Comparison of ENCODE assay signal across 16 cellular contexts in genomic region chr2:197946562-197946961, GRCh38.
DNase-seq lines count a peak whose midpoint lies in the region; ATAC-seq and TF ChIP-seq lines count a peak whose summit lies in the region.
"Had no signal": no experiment of that assay in that cellular context is flagged by ENCODE, and none has a peak within 500 bp of the region (broad histone marks: within the 10 kb centered on the region; RNA-seq: fewer than 3 reads in every experiment).

No MANE protein-coding gene starts in this region.

- peaks cover 29 to 89% (median 75%) of the 10 kb centered on the region in 4 donors for H3K4me1 Mint-ChIP-seq in CD4-positive, CD25-positive, alpha-beta regulatory T cell
- H3K4me1 Mint-ChIP-seq in activated CD4-positive, alpha-beta T cell treated with anti-CD3 and anti-CD28 coated beads, Interleukin-2, amount 10 ng/mL, durations not matched to agents 24 days and 14 days, result peaks cover 17% of the 10 kb centered on the region
- H3K4me1 Mint-ChIP-seq in activated CD8-positive, alpha-beta T cell treated with anti-CD3 and anti-CD28 coated beads, Interleukin-2, amount 10 ng/mL, durations not matched to agents 7 days and 5 days (ENCODE audit: low read depth), result no peaks in the 10 kb centered on the region
- H3K4me1 Mint-ChIP-seq: natural killer cell had no signal

- no peaks in the 10 kb centered on the region for H3K27me3 ChIP-seq in CD4-positive, CD25-positive, alpha-beta regulatory T cell (ENCODE audit: control insufficient read depth, insufficient read depth, low read length)
- H3K27me3 ChIP-seq: body of pancreas had no signal

- POLR2A ChIA-PET in activated CD8-positive, alpha-beta T cell treated with anti-CD3 and anti-CD28 coated beads, Interleukin-2, amount 10 ng/mL, durations not matched to agents 7 days and 5 days (lab: Charles Lee), result no interaction called here

- no peaks in the 10 kb centered on the region for H3K9me3 ChIP-seq in CD4-positive, CD25-positive, alpha-beta regulatory T cell (ENCODE audit: control insufficient read depth in 2 of 2, low read length in 2 of 2)
- H3K9me3 ChIP-seq: body of pancreas had no signal

- in situ Hi-C loops in astrocyte of the cerebellum (cut with HindIII; ENCODE audit: low sequenced_read_pairs), result no loop called here

- peak overlapping the region in 1 of 4 donors; percentile 65 for H3K4me3 Mint-ChIP-seq in CD4-positive, CD25-positive, alpha-beta regulatory T cell
- no peak overlapping the region for H3K4me3 Mint-ChIP-seq in activated CD4-positive, alpha-beta T cell treated with anti-CD3 and anti-CD28 coated beads, Interleukin-2, amount 10 ng/mL, durations not matched to agents 24 days and 14 days
- H3K4me3 Mint-ChIP-seq in activated CD8-positive, alpha-beta T cell treated with anti-CD3 and anti-CD28 coated beads, Interleukin-2, amount 10 ng/mL, durations not matched to agents 7 days and 5 days, result no peak overlapping the region
- H3K4me3 Mint-ChIP-seq: natural killer cell had no signal

- H3K9me3 Mint-ChIP-seq in CD4-positive, CD25-positive, alpha-beta regulatory T cell, result peaks cover 0 to 1% (median 0%) of the 10 kb centered on the region in 7 donors
- H3K9me3 Mint-ChIP-seq in activated CD4-positive, alpha-beta T cell treated with anti-CD3 and anti-CD28 coated beads, Interleukin-2, amount 10 ng/mL, durations not matched to agents 24 days and 14 days, result peaks cover 7% of the 10 kb centered on the region
- no peaks in the 10 kb centered on the region for H3K9me3 Mint-ChIP-seq in activated CD8-positive, alpha-beta T cell treated with anti-CD3 and anti-CD28 coated beads, Interleukin-2, amount 10 ng/mL, durations not matched to agents 7 days and 5 days (ENCODE audit: insufficient read depth)

- intact Hi-C loops in activated CD4-positive, alpha-beta T cell treated with anti-CD3 and anti-CD28 coated beads, Interleukin-2, amount 10 ng/mL, durations not matched to agents 24 days and 14 days (cut with micrococcal nuclease), result no loop called here

- peak overlapping the region in 2 of 3 donors; percentile 15 to 57 for H3K27ac Mint-ChIP-seq in CD4-positive, CD25-positive, alpha-beta regulatory T cell
- H3K27ac Mint-ChIP-seq in activated CD4-positive, alpha-beta T cell treated with anti-CD3 and anti-CD28 coated beads, Interleukin-2, amount 10 ng/mL, durations not matched to agents 24 days and 14 days, result no peak overlapping the region
- H3K27ac Mint-ChIP-seq in activated CD8-positive, alpha-beta T cell treated with anti-CD3 and anti-CD28 coated beads, Interleukin-2, amount 10 ng/mL, durations not matched to agents 7 days and 5 days, result no peak overlapping the region
- H3K27ac Mint-ChIP-seq: natural killer cell had no signal

- peaks cover 4% of the 10 kb centered on the region for H3K36me3 Mint-ChIP-seq in CD4-positive, CD25-positive, alpha-beta regulatory T cell
- H3K36me3 Mint-ChIP-seq in activated CD4-positive, alpha-beta T cell treated with anti-CD3 and anti-CD28 coated beads, Interleukin-2, amount 10 ng/mL, durations not matched to agents 24 days and 14 days (ENCODE audit: low read depth), result no peaks in the 10 kb centered on the region
- H3K36me3 Mint-ChIP-seq in activated CD8-positive, alpha-beta T cell treated with anti-CD3 and anti-CD28 coated beads, Interleukin-2, amount 10 ng/mL, durations not matched to agents 7 days and 5 days (ENCODE audit: low read depth), result no peaks in the 10 kb centered on the region
- H3K36me3 Mint-ChIP-seq: natural killer cell had no signal

- no peaks in the 10 kb centered on the region for H3K36me3 ChIP-seq in CD4-positive, CD25-positive, alpha-beta regulatory T cell (ENCODE audit: control insufficient read depth, insufficient read depth, low read length)
- H3K36me3 ChIP-seq: WERI-Rb-1 had no signal

- H3K4me1 ChIP-seq in CD4-positive, CD25-positive, alpha-beta regulatory T cell (ENCODE audit: control insufficient read depth, insufficient read depth, low read length, poor library complexity, severe bottlenecking), result peaks cover 22% of the 10 kb centered on the region

- CTCF ChIA-PET in activated CD8-positive, alpha-beta T cell treated with anti-CD3 and anti-CD28 coated beads, Interleukin-2, amount 10 ng/mL, durations not matched to agents 7 days and 5 days (lab: Charles Lee), result no interaction called here

- no peak for ATAC-seq in CD4-positive, CD25-positive, alpha-beta regulatory T cell (ENCODE audit: low read depth in 2 of 2)
- ATAC-seq in activated CD8-positive, alpha-beta T cell treated with anti-CD3 and anti-CD28 coated beads, Interleukin-2, amount 10 ng/mL, durations not matched to agents 7 days and 5 days, result no peak
- ATAC-seq in GM18520 (IDR thresholded peaks at IDR 0.05; ENCODE audit: unreplicated experiment), result no peak
- ATAC-seq: body of pancreas, natural killer cell, Panc1 had no signal

- no peak overlapping the region for H3K4me3 ChIP-seq in CD4-positive, CD25-positive, alpha-beta regulatory T cell (ENCODE audit: low read depth, low read length)
- H3K4me3 ChIP-seq in astrocyte of the cerebellum (ENCODE audit: low read depth, low read length), result no peak overlapping the region
- H3K4me3 ChIP-seq: body of pancreas, lung had no signal

- no peak for TF ChIP-seq CTCF in astrocyte of the cerebellum (IDR thresholded peaks at IDR 0.05; ENCODE audit: low read depth, low read length, missing control alignments)

- no peaks in the 10 kb centered on the region for H3K27me3 Mint-ChIP-seq in CD4-positive, CD25-positive, alpha-beta regulatory T cell
- H3K27me3 Mint-ChIP-seq in activated CD4-positive, alpha-beta T cell treated with anti-CD3 and anti-CD28 coated beads, Interleukin-2, amount 10 ng/mL, durations not matched to agents 24 days and 14 days, result peaks cover 6% of the 10 kb centered on the region
- no peaks in the 10 kb centered on the region for H3K27me3 Mint-ChIP-seq in activated CD8-positive, alpha-beta T cell treated with anti-CD3 and anti-CD28 coated beads, Interleukin-2, amount 10 ng/mL, durations not matched to agents 7 days and 5 days (ENCODE audit: low read depth)

- no peak overlapping the region for H3K27ac ChIP-seq in CD4-positive, CD25-positive, alpha-beta regulatory T cell (ENCODE audit: insufficient read depth, low read length, poor library complexity, severe bottlenecking)
- H3K27ac ChIP-seq: body of pancreas, WERI-Rb-1 had no signal

- DNase-seq in CD4-positive, CD25-positive, alpha-beta regulatory T cell, result no peak
- peak in 2 of 3 experiments; percentile 27 to 75 for DNase-seq in NCI-H1417 (lab: John Stamatoyannopoulos, UW)
- DNase-seq in astrocyte of the cerebellum (ENCODE audit: low read depth), result peak; percentile 40
- peak; percentile 36 for DNase-seq in iPS-NIHi11 (ENCODE audit: low spot score)
- DNase-seq in activated CD4-positive, alpha-beta T cell treated with anti-CD3 and anti-CD28 coated beads, Interleukin-2, amount 10 ng/mL, durations not matched to agents 24 days and 14 days, result no peak
- no peak for DNase-seq in activated CD8-positive, alpha-beta T cell treated with anti-CD3 and anti-CD28 coated beads, Interleukin-2, amount 10 ng/mL, durations not matched to agents 7 days and 5 days
- no peak for DNase-seq in GM19238 (ENCODE audit: insufficient read length, low spot score)
- DNase-seq: activated effector memory CD4-positive, alpha-beta T cell treated with Interleukin-2 at 50 U/mL for 16 hours; GF-D8; natural killer cell; stimulated activated CD4-positive, alpha-beta T cell treated with anti-CD3 and anti-CD28 coated beads, Interleukin-2, amount 100 ng/mL, for 24 hours; WERI-Rb-1 had no signal

Comparison
In these comparisons a context has a peak if more than half of its experiments do, and no peak if none do; other contexts are left out.
1. DNase-seq: peak in NCI-H1417 (2 of 3), astrocyte of the cerebellum (single experiment) and iPS-NIHi11 (single experiment); none in CD4-positive, CD25-positive, alpha-beta regulatory T cell (0 of 3), activated CD4-positive, alpha-beta T cell treated with anti-CD3 and anti-CD28 coated beads, Interleukin-2, amount 10 ng/mL, durations not matched to agents 24 days and 14 days (single experiment), activated CD8-positive, alpha-beta T cell treated with anti-CD3 and anti-CD28 coated beads, Interleukin-2, amount 10 ng/mL, durations not matched to agents 7 days and 5 days (single experiment) and GM19238 (single experiment).
2. H3K27ac Mint-ChIP-seq: peak in CD4-positive, CD25-positive, alpha-beta regulatory T cell (2 of 3); none in activated CD4-positive, alpha-beta T cell treated with anti-CD3 and anti-CD28 coated beads, Interleukin-2, amount 10 ng/mL, durations not matched to agents 24 days and 14 days (single experiment) and activated CD8-positive, alpha-beta T cell treated with anti-CD3 and anti-CD28 coated beads, Interleukin-2, amount 10 ng/mL, durations not matched to agents 7 days and 5 days (single experiment).